ENCODE assay signal across 8 cellular contexts in the genomic region with DNA sequence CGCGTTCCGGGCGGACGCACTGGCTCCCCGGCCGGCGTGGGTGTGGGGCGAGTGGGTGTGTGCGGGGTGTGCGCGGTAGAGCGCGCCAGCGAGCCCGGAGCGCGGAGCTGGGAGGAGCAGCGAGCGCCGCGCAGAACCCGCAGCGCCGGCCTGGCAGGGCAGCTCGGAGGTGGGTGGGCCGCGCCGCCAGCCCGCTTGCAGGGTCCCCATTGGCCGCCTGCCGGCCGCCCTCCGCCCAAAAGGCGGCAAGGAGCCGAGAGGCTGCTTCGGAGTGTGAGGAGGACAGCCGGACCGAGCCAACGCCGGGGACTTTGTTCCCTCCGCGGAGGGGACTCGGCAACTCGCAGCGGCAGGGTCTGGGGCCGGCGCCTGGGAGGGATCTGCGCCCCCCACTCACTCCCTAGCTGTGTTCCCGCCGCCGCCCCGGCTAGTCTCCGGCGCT. TPM values are rescaled to one million over a fixed set of nuclear protein-coding genes. Genes with fewer than 3 reads are reported as not detected.
DNase-seq lines count a peak whose midpoint lies in the region; ATAC-seq, FAIRE-seq and TF ChIP-seq lines count a peak whose summit lies in the region.

A gene (plus strand): TSS at position 264 of the 442 bp plus-strand sequence. CDS start 1,211 bp downstream, outside the sequence.

- H3K27me3 Mint-ChIP-seq in Caco-2 (ENCODE audit: insufficient read depth, unreplicated experiment) (no peaks in the 10 kb centered on the region), WTC11 (ENCODE audit: low read depth) (peaks cover 3% of the 10 kb centered on the region; the same call in 1 of the 2 replicates), nephron (ENCODE audit: low read depth) (peaks cover 13% of the 10 kb centered on the region)

- H3K9me3 Mint-ChIP-seq in Caco-2 (ENCODE audit: unreplicated experiment) (no peaks in the 10 kb centered on the region), WTC11 (no peaks in the 10 kb centered on the region), nephron (no peaks in the 10 kb centered on the region)

- CTCF ChIA-PET in Caco-2 (lab: Charles Lee) (interaction anchor here (1.1 kb wide), 1 partner anchor 160 kb away, joined by 7 read pairs; no protein-coding TSS in a partner anchor), WTC11 (lab: Charles Lee) (interaction anchor here (0.9 to 4.1 kb wide), 12 partner anchors 18 to 186 kb away, joined by 3 to 39 read pairs (median 5); no protein-coding TSS in a partner anchor)

- DNase-seq in Caco-2 (peak; percentile 68 to 73), GM19239 (ENCODE audit: insufficient read length, low spot score) (peak; percentile 50), HUDEP-2 (lab: John Stamatoyannopoulos, UW; ENCODE audit: unreplicated experiment in 76 of 76) (peak in 57 of 76 experiments; percentile 5 to 72 (median 46)), WTC11 (ENCODE audit: low spot score) (peak; percentile 79), foreskin melanocyte (peak; percentile 53)
- no peak for DNase-seq in activated effector memory CD4-positive, alpha-beta T cell treated with Interleukin-2 at 50 U/mL for 16 hours

- TF ChIP-seq CTCF in Caco-2 (IDR thresholded peaks at IDR 0.05; ENCODE audit: insufficient read depth in 1 of 2, low read depth in 1 of 2, low read length in 1 of 2, severe bottlenecking in 1 of 2, unreplicated experiment in 1 of 2) (peak; percentile 13 to 18), WTC11 (IDR thresholded peaks at IDR 0.05) (no peak), nephron (IDR thresholded peaks at IDR 0.05; ENCODE audit: unreplicated experiment in 3 of 3) (peak; percentile 6 to 38 (median 22))

- H3K36me3 Mint-ChIP-seq in Caco-2 (ENCODE audit: insufficient read depth, unreplicated experiment) (peaks cover 19% of the 10 kb centered on the region), WTC11 (peaks cover 11% of the 10 kb centered on the region), nephron (ENCODE audit: low read depth) (peaks cover 15% of the 10 kb centered on the region)

- H3K36me3 ChIP-seq in Caco-2 (ENCODE audit: control insufficient read depth, insufficient read depth, low read length), result no peaks in the 10 kb centered on the region

- H3K27me3 ChIP-seq in Caco-2 (replicated peaks; ENCODE audit: control insufficient read depth, insufficient read depth, low read length), result no peaks in the 10 kb centered on the region

- ATAC-seq in WTC11 (peak; percentile 84), GM18511 (IDR thresholded peaks at IDR 0.05; ENCODE audit: unreplicated experiment) (no peak)

- BruUV-seq in Caco-2 (replicated peaks; lab: Mats Ljungman, UMichigan), result no TSS peak

- H3K9me3 ChIP-seq in Caco-2, result no peaks in the 10 kb centered on the region

- H3K4me1 ChIP-seq in Caco-2, result peaks cover 6% of the 10 kb centered on the region; the same call in 1 of the 2 replicates

- H3K4me3 Mint-ChIP-seq in Caco-2 (ENCODE audit: unreplicated experiment), result peak within 1 kb of the TSS; percentile 78
- H3K4me3 Mint-ChIP-seq in WTC11, result peak within 1 kb of the TSS; percentile 92
- peak within 1 kb of the TSS; percentile 92 to 97 (median 95) for H3K4me3 Mint-ChIP-seq in nephron

- intact Hi-C loops in Caco-2 (cut with micrococcal nuclease; ENCODE audit: unreplicated experiment), result loop anchor here (1.0 to 5.0 kb wide), 4 partner anchors 75 to 160 kb away; no protein-coding TSS in a partner anchor

- peak within 1 kb of the TSS; percentile 73 for H3K27ac Mint-ChIP-seq in Caco-2 (ENCODE audit: unreplicated experiment)
- peak within 1 kb of the TSS; percentile 69; the same call in 1 of the 2 replicates for H3K27ac Mint-ChIP-seq in WTC11
- peak within 1 kb of the TSS; percentile 81 to 94 (median 92) for H3K27ac Mint-ChIP-seq in nephron

- POLR2A ChIA-PET in Caco-2 (lab: Charles Lee), result interaction anchor here (0.6 to 1.1 kb wide), 4 partner anchors 101 to 166 kb away, joined by 3 to 7 read pairs (median 4); no protein-coding TSS in a partner anchor
- POLR2A ChIA-PET in WTC11 (lab: Charles Lee), result interaction anchor here (0.6 to 2.2 kb wide), 5 partner anchors 18 to 160 kb away, joined by 3 to 19 read pairs (median 3); no protein-coding TSS in a partner anchor

- no peak for FAIRE-seq in GM19239 (lab: Jason Lieb, UNC)

- peak within 1 kb of the TSS; percentile 70 for H3K4me3 ChIP-seq in Caco-2 (ENCODE audit: low read depth, low read length)

- H3K4me1 Mint-ChIP-seq in Caco-2 (ENCODE audit: low read depth, unreplicated experiment), result peaks cover 11% of the 10 kb centered on the region
- peaks cover 39% of the 10 kb centered on the region for H3K4me1 Mint-ChIP-seq in WTC11
- H3K4me1 Mint-ChIP-seq in nephron, result peaks cover 43% of the 10 kb centered on the region

TF ChIP-seq in WTC11, 78 proteins besides CTCF, POLR2A, EP300 and RAD21 (continues in another document):
- TF ChIP-seq ZNF138 (CRISPR knock-in tag; conservative IDR thresholded peaks at IDR 0.05) (peak; percentile 31; the same call in 1 of the 2 replicates), SMAD4 (CRISPR knock-in tag; IDR thresholded peaks at IDR 0.05) (no peak), HMGA2 (CRISPR knock-in tag; IDR thresholded peaks at IDR 0.05) (no peak), OVOL2 (CRISPR knock-in tag; IDR thresholded peaks at IDR 0.05; ENCODE audit: borderline replicate concordance) (no peak)
- TF ChIP-seq, protein P1, sequence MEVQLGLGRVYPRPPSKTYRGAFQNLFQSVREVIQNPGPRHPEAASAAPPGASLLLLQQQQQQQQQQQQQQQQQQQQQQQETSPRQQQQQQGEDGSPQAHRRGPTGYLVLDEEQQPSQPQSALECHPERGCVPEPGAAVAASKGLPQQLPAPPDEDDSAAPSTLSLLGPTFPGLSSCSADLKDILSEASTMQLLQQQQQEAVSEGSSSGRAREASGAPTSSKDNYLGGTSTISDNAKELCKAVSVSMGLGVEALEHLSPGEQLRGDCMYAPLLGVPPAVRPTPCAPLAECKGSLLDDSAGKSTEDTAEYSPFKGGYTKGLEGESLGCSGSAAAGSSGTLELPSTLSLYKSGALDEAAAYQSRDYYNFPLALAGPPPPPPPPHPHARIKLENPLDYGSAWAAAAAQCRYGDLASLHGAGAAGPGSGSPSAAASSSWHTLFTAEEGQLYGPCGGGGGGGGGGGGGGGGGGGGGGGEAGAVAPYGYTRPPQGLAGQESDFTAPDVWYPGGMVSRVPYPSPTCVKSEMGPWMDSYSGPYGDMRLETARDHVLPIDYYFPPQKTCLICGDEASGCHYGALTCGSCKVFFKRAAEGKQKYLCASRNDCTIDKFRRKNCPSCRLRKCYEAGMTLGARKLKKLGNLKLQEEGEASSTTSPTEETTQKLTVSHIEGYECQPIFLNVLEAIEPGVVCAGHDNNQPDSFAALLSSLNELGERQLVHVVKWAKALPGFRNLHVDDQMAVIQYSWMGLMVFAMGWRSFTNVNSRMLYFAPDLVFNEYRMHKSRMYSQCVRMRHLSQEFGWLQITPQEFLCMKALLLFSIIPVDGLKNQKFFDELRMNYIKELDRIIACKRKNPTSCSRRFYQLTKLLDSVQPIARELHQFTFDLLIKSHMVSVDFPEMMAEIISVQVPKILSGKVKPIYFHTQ (CRISPR knock-in tag; IDR thresholded peaks at IDR 0.05), result no peak
- TF ChIP-seq, protein P2, sequence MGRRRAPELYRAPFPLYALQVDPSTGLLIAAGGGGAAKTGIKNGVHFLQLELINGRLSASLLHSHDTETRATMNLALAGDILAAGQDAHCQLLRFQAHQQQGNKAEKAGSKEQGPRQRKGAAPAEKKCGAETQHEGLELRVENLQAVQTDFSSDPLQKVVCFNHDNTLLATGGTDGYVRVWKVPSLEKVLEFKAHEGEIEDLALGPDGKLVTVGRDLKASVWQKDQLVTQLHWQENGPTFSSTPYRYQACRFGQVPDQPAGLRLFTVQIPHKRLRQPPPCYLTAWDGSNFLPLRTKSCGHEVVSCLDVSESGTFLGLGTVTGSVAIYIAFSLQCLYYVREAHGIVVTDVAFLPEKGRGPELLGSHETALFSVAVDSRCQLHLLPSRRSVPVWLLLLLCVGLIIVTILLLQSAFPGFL (CRISPR knock-in tag; IDR thresholded peaks at IDR 0.05; ENCODE audit: borderline replicate concordance), result no peak
- TF ChIP-seq, protein P3, sequence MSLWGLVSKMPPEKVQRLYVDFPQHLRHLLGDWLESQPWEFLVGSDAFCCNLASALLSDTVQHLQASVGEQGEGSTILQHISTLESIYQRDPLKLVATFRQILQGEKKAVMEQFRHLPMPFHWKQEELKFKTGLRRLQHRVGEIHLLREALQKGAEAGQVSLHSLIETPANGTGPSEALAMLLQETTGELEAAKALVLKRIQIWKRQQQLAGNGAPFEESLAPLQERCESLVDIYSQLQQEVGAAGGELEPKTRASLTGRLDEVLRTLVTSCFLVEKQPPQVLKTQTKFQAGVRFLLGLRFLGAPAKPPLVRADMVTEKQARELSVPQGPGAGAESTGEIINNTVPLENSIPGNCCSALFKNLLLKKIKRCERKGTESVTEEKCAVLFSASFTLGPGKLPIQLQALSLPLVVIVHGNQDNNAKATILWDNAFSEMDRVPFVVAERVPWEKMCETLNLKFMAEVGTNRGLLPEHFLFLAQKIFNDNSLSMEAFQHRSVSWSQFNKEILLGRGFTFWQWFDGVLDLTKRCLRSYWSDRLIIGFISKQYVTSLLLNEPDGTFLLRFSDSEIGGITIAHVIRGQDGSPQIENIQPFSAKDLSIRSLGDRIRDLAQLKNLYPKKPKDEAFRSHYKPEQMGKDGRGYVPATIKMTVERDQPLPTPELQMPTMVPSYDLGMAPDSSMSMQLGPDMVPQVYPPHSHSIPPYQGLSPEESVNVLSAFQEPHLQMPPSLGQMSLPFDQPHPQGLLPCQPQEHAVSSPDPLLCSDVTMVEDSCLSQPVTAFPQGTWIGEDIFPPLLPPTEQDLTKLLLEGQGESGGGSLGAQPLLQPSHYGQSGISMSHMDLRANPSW (CRISPR knock-in tag; conservative IDR thresholded peaks at IDR 0.05; ENCODE audit: low read depth), result no peak
- TF ChIP-seq, protein P4, sequence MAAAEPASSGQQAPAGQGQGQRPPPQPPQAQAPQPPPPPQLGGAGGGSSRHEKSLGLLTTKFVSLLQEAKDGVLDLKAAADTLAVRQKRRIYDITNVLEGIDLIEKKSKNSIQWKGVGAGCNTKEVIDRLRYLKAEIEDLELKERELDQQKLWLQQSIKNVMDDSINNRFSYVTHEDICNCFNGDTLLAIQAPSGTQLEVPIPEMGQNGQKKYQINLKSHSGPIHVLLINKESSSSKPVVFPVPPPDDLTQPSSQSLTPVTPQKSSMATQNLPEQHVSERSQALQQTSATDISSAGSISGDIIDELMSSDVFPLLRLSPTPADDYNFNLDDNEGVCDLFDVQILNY (CRISPR knock-in tag; IDR thresholded peaks at IDR 0.05), result peak; percentile 83; the same call in 1 of the 2 replicates
- TF ChIP-seq, protein P5, sequence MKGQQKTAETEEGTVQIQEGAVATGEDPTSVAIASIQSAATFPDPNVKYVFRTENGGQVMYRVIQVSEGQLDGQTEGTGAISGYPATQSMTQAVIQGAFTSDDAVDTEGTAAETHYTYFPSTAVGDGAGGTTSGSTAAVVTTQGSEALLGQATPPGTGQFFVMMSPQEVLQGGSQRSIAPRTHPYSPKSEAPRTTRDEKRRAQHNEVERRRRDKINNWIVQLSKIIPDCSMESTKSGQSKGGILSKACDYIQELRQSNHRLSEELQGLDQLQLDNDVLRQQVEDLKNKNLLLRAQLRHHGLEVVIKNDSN (CRISPR knock-in tag; IDR thresholded peaks at IDR 0.05), result no peak; the same call in 1 of the 2 replicates

RNA-seq across cellular contexts. Expression of the gene that starts here (rescaled TPM):
- total RNA-seq in Caco-2 (2022) (65.8 and 79.2 TPM in 2 replicates), WTC11 (2021) (127 to 130 TPM (median 129 TPM) in 3 replicates)
